ENCODE assay signal across 8 cellular contexts in the genomic region with DNA sequence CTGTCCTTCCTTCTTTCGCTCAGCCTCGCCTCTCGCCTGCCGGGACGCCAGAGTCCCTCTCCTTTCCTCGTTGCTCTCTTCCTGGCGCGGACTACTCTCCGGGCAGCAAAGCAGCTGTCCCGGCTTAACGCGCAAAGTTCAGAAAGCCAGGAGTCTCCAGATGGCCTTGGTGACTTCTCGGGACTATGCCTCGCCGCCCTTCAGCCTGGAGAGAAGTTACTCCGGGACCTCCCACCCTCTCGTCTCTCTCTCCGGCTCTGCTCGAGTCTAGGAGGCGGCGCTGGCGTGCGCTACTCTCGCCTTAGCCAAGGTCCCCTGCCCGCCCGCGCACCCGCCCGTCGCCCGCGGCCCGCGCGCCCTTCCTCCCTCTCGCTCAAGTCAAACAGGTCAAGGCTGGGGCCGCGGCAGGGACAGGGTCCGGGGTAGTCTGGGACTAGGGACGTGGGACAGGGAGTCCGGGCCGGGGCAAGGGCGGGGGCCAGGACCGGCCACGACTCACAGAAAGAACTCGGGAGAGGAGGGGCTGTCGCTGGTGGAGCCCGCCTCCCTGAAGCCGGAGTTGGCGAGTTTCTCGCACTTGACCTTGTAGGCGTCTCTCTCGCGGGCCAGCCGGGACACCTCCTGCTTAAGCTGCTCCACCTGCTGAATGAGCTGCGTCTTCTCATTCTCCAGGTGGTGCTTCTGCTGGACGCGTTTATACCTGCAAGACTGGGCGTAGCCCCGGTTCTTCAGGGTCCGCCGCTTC.
DNase-seq lines count a peak whose midpoint lies in the region; ATAC-seq and TF ChIP-seq lines count a peak whose summit lies in the region.

No MANE protein-coding gene starts in this region.

- H3K4me3 ChIP-seq in BLaER1 (peak overlapping the region; percentile 73), NT2/D1 (ENCODE audit: insufficient read length, low read depth) (peak overlapping the region; percentile 62), foreskin fibroblast (ENCODE audit: low read depth in 1 of 2, low read length in 2 of 2) (peak overlapping the region; percentile 32 to 51), neuron (ENCODE audit: low read length) (peak overlapping the region; percentile 33)

- TF ChIP-seq CTCF in foreskin fibroblast (IDR thresholded peaks at IDR 0.05; ENCODE audit: low read depth, low read length): no peak

- H3K36me3 ChIP-seq in BLaER1: no peaks in the 10 kb centered on the region
- no peaks in the 10 kb centered on the region for H3K36me3 ChIP-seq in NT2/D1 (ENCODE audit: insufficient read depth, insufficient read length, low read length)
- no peaks in the 10 kb centered on the region for H3K36me3 ChIP-seq in neuron (ENCODE audit: insufficient read depth, low read length)

- H3K27me3 ChIP-seq in BLaER1 (peaks cover 89% of the 10 kb centered on the region), NT2/D1 (ENCODE audit: insufficient read depth, insufficient read length) (peaks cover 92% of the 10 kb centered on the region), neuron (ENCODE audit: insufficient read depth, low read length) (peaks cover 95% of the 10 kb centered on the region)

- H3K4me2 ChIP-seq in BLaER1: peak overlapping the region; percentile 100; the same call in 1 of the 2 replicates

- ATAC-seq in HG02642 (IDR thresholded peaks at IDR 0.05; ENCODE audit: poor library complexity, unreplicated experiment): no peak
- no peak for ATAC-seq in HG03571 (IDR thresholded peaks at IDR 0.05; ENCODE audit: unreplicated experiment)

- peaks cover 14% of the 10 kb centered on the region for H3K4me1 ChIP-seq in BLaER1
- peaks cover 6% of the 10 kb centered on the region for H3K4me1 ChIP-seq in NT2/D1 (ENCODE audit: insufficient read depth, insufficient read length)
- peaks cover 6% of the 10 kb centered on the region for H3K4me1 ChIP-seq in neuron (ENCODE audit: insufficient read depth, low read length)

- H3K9me3 ChIP-seq in BLaER1: 0 out of 2 replicates have a peak, but pooled peaks cover 4% of the 10 kb centered on the region
- H3K9me3 ChIP-seq in NT2/D1 (ENCODE audit: insufficient read depth, low read length): no peaks in the 10 kb centered on the region
- H3K9me3 ChIP-seq in neuron (ENCODE audit: low read length): peaks cover 3% of the 10 kb centered on the region

- peaks cover 69% of the 10 kb centered on the region for H4K20me1 ChIP-seq in BLaER1

- no peak overlapping the region for H3K27ac ChIP-seq in BLaER1

- H2AFZ ChIP-seq in neuron (ENCODE audit: low read depth, low read length): no peak overlapping the region

- DNase-seq in NT2/D1 (ENCODE audit: low read depth, low spot score) (no peak), foreskin fibroblast (peak in 1 of 2 donors; percentile 46), RPMI8226 (no peak), SKM-1 treated with dmso at 0.1 percent for 144 hours (lab: John Stamatoyannopoulos, UW; ENCODE audit: unreplicated experiment) (no peak)

- H3K9ac ChIP-seq in BLaER1 (no peak overlapping the region), NT2/D1 (ENCODE audit: insufficient read length, low read depth) (peak overlapping the region; percentile 84)
